In the genomic region with DNA sequence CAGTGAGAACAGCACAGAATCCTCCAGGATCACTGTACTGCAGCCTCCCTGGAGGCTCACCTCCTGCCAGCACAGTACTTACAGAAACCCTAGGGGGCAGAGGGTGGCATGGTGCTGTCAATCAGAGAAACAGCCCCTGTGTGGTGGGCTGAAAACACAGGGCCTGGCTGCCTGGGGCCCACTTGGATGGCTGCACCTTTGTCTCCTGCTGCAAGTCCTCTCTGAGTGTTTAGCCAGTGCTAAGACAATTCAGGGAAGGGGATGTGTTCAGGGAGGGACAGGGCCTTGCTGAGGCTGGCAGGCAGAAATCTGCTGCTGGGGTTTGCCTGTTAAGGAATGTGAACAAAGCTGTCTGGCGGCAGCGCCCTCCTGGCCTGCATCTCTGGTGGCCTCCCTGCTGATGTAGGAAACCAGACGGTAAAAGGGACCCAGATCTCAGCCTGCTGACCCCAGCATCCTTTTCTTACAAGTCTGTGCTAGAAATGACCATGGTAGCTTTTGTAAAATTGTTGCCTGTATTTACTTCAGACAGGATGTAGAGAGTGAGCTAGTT, we compare ENCODE assay signal across 12 cellular contexts. TPM values are rescaled to one million over a fixed set of nuclear protein-coding genes. Genes with fewer than 3 reads are reported as not detected.
DNase-seq lines count a peak whose midpoint lies in the region; ATAC-seq and TF ChIP-seq lines count a peak whose summit lies in the region.
"Had no signal": no experiment of that assay in that cellular context is flagged by ENCODE, and none has a peak within 500 bp of the region (broad histone marks: within the 10 kb centered on the region; RNA-seq: fewer than 3 reads in every experiment).

No MANE protein-coding gene starts in this region.

- peaks cover 7 to 50% (median 15%) of the 10 kb centered on the region in 5 donors for H3K36me3 Mint-ChIP-seq in naive thymus-derived CD4-positive, alpha-beta T cell

- TF ChIP-seq CTCF in RWPE2 (IDR thresholded peaks at IDR 0.05; ENCODE audit: poor library complexity, severe bottlenecking) (no peak), GM13977 (IDR thresholded peaks at IDR 0.05; ENCODE audit: extremely low read depth, insufficient read depth, missing control alignments) (no peak)

- no peaks in the 10 kb centered on the region for H3K9me3 Mint-ChIP-seq in naive thymus-derived CD4-positive, alpha-beta T cell
- H3K9me3 Mint-ChIP-seq: memory B cell had no signal

- H3K4me3 Mint-ChIP-seq in naive thymus-derived CD4-positive, alpha-beta T cell = no peak overlapping the region
- H3K4me3 Mint-ChIP-seq: CD14-positive monocyte, memory B cell had no signal

- POLR2A ChIA-PET in naive thymus-derived CD4-positive, alpha-beta T cell (lab: Charles Lee) = interaction anchor here (0.6 to 1.3 kb wide), 2 partner anchors 28 to 260 kb away, joined by 4 to 9 read pairs; no protein-coding TSS in a partner anchor

- 57 to 65% methylated on average over 3 of the region's 3 CpGs for WGBS in esophagus, 2 donors

- no peaks in the 10 kb centered on the region for H3K9me3 ChIP-seq in RWPE2 (ENCODE audit: severe bottlenecking)
- H3K9me3 ChIP-seq in esophagus (ENCODE audit: control insufficient read depth in 2 of 2, insufficient read depth in 1 of 2, low read depth in 1 of 2, low read length in 1 of 2) = no peaks in the 10 kb centered on the region
- no peaks in the 10 kb centered on the region for H3K9me3 ChIP-seq in naive thymus-derived CD4-positive, alpha-beta T cell (ENCODE audit: control insufficient read depth in 2 of 3, low read length in 3 of 3)

- in situ Hi-C loops in GM13977 (cut with MboI; ENCODE audit: low pct_unique_long_range_greater_than_20kb, low sequenced_read_pairs, unreplicated experiment) = no loop called here

- CTCF ChIA-PET in naive thymus-derived CD4-positive, alpha-beta T cell (lab: Charles Lee) = interaction anchor here (0.6 to 1.6 kb wide), 3 partner anchors 23 to 84 kb away, joined by 3 to 4 read pairs (median 3); no protein-coding TSS in a partner anchor

- H3K4me1 ChIP-seq in RWPE2 (ENCODE audit: insufficient read depth, poor library complexity, severe bottlenecking) = peaks cover 14% of the 10 kb centered on the region
- H3K4me1 ChIP-seq in esophagus (ENCODE audit: control insufficient read depth in 2 of 2, insufficient read depth in 2 of 2, low read length in 1 of 2) = peaks cover 11 to 12% of the 10 kb centered on the region in 2 donors
- H3K4me1 ChIP-seq in naive thymus-derived CD4-positive, alpha-beta T cell (ENCODE audit: control insufficient read depth in 2 of 2, insufficient read depth in 2 of 2, low read length in 2 of 2) = peaks cover 7 to 17% of the 10 kb centered on the region in 2 donors

- H3K27ac ChIP-seq in RWPE2 (ENCODE audit: poor library complexity, severe bottlenecking) = peak overlapping the region; percentile 17
- H3K27ac ChIP-seq in esophagus (ENCODE audit: low read depth in 2 of 2, low read length in 1 of 2) = peak overlapping the region; percentile 20 to 27
- H3K27ac ChIP-seq in naive thymus-derived CD4-positive, alpha-beta T cell (ENCODE audit: low read depth, low read length) = no peak overlapping the region

- intact Hi-C loops in posterior vena cava (cut with DNase I) = loop anchor here in 1 of 2 donors (10.0 kb wide), 1 partner anchor 1019 kb away; no protein-coding TSS in a partner anchor
- intact Hi-C loops in naive thymus-derived CD4-positive, alpha-beta T cell (cut with micrococcal nuclease) = loop anchor here in 1 of 2 donors (5.0 kb wide), 1 partner anchor 36 kb away; no protein-coding TSS in a partner anchor

- H3K4me1 Mint-ChIP-seq in naive thymus-derived CD4-positive, alpha-beta T cell = peaks cover 22 to 48% (median 29%) of the 10 kb centered on the region in 7 donors

- no peaks in the 10 kb centered on the region for H3K27me3 Mint-ChIP-seq in naive thymus-derived CD4-positive, alpha-beta T cell
- H3K27me3 Mint-ChIP-seq: memory B cell had no signal

- H3K27me3 ChIP-seq in RWPE2 (ENCODE audit: insufficient read depth, poor library complexity, severe bottlenecking) = no peaks in the 10 kb centered on the region
- no peaks in the 10 kb centered on the region for H3K27me3 ChIP-seq in esophagus (ENCODE audit: control insufficient read depth in 1 of 2, insufficient read depth in 2 of 2, low read length in 2 of 2)
- no peaks in the 10 kb centered on the region for H3K27me3 ChIP-seq in naive thymus-derived CD4-positive, alpha-beta T cell (ENCODE audit: control insufficient read depth in 2 of 2, insufficient read depth in 2 of 2, low read length in 2 of 2)

- H3K36me3 ChIP-seq in RWPE2 (ENCODE audit: low read depth) = peaks cover 88% of the 10 kb centered on the region
- peaks cover 25 to 31% of the 10 kb centered on the region in 2 donors for H3K36me3 ChIP-seq in esophagus (ENCODE audit: control insufficient read depth in 2 of 2, insufficient read depth in 2 of 2, low read length in 1 of 2)
- peaks cover 37 to 58% (median 42%) of the 10 kb centered on the region in 3 experiments for H3K36me3 ChIP-seq in naive thymus-derived CD4-positive, alpha-beta T cell (ENCODE audit: control insufficient read depth in 2 of 3, insufficient read depth in 3 of 3, low read length in 3 of 3)

- DNase-seq in EH (ENCODE audit: low read depth) (peak; percentile 41), RWPE2 (ENCODE audit: low spot score) (peak; percentile 34), posterior vena cava (ENCODE audit: low spot score) (peak; percentile 66), GM13977 (ENCODE audit: low spot score) (no peak), SHP77 treated with DMSO at 0.1 percent for 48 hours (lab: John Stamatoyannopoulos, UW) (no peak)
- DNase-seq in naive thymus-derived CD4-positive, alpha-beta T cell = no peak
- DNase-seq: activated CD4-positive, alpha-beta T cell treated with anti-CD3 and anti-CD28 coated beads for 1 hour; cerebellar nuclear complex had no signal

- no peak overlapping the region for H3K4me3 ChIP-seq in RWPE2 (ENCODE audit: severe bottlenecking)
- no peak overlapping the region for H3K4me3 ChIP-seq in esophagus (ENCODE audit: low read depth in 1 of 2, low read length in 2 of 2)
- H3K4me3 ChIP-seq in naive thymus-derived CD4-positive, alpha-beta T cell (ENCODE audit: low read length) = no peak overlapping the region

- H3K27ac Mint-ChIP-seq in naive thymus-derived CD4-positive, alpha-beta T cell = peak overlapping the region in 2 of 9 donors; percentile 33 to 68
- H3K27ac Mint-ChIP-seq: memory B cell had no signal

- ATAC-seq in RWPE2 (ENCODE audit: low read depth) (peak; percentile 8; the same call in 1 of the 3 replicates), GM21423 (IDR thresholded peaks at IDR 0.05; ENCODE audit: unreplicated experiment) (no peak)
- no peak for ATAC-seq in naive thymus-derived CD4-positive, alpha-beta T cell

RNA-seq across cellular contexts. Expression of a gene that starts 39.5 kb away (rescaled TPM):
- 10 to 100 TPM; 26.8 to 60.0 TPM for polyA plus RNA-seq in esophagus
- total RNA-seq in posterior vena cava = 100 to 1,000 TPM; 148 to 151 TPM
- total RNA-seq in naive thymus-derived CD4-positive, alpha-beta T cell = 100 to 1,000 TPM; 208 to 382 (median 272) TPM
- polyA plus RNA-seq in naive thymus-derived CD4-positive, alpha-beta T cell = 10 to 100 TPM; 29.8 to 62.4 TPM

Comparison
In these comparisons a context has a peak if more than half of its experiments do, and no peak if none do; other contexts are left out.
1. DNase-seq: peak in EH (single experiment), RWPE2 (single experiment) and posterior vena cava (single experiment); none in naive thymus-derived CD4-positive, alpha-beta T cell (0 of 9), GM13977 (single experiment) and SHP77 treated with DMSO at 0.1 percent for 48 hours (single experiment).